ENCODE assay signal across 16 cellular contexts in genomic region chr11:75762885-75763284, GRCh38. TPM values are rescaled to one million over a fixed set of nuclear protein-coding genes. Genes with fewer than 3 reads are reported as not detected.
DNase-seq lines count a peak whose midpoint lies in the region; ATAC-seq and TF ChIP-seq lines count a peak whose summit lies in the region.
"Had no signal": no experiment of that assay in that cellular context is flagged by ENCODE, and none has a peak within 500 bp of the region (broad histone marks: within the 10 kb centered on the region; RNA-seq: fewer than 3 reads in every experiment).

No MANE protein-coding gene starts in this region.

- peaks cover 0 to 1% (median 0%) of the 10 kb centered on the region in 7 donors for H3K9me3 Mint-ChIP-seq in CD14-positive monocyte
- H3K9me3 Mint-ChIP-seq in osteocyte (ENCODE audit: unreplicated experiment), result no peaks in the 10 kb centered on the region
- H3K9me3 Mint-ChIP-seq: activated B cell treated with CpG ODN at 0.5 μM for 24 hours; CD8-positive, alpha-beta memory T cell had no signal

- no peak for DNase-seq in CD14-positive monocyte (ENCODE audit: low spot score)
- peak; percentile 71 for DNase-seq in NOMO-1 treated with DMSO at 0.1 percent for 48 hours (lab: John Stamatoyannopoulos, UW; ENCODE audit: unreplicated experiment)
- peak; percentile 74 for DNase-seq in fibroblast of gingiva (ENCODE audit: low read depth)
- DNase-seq in osteocyte (ENCODE audit: extremely low spot score, unreplicated experiment), result no peak
- no peak for DNase-seq in stimulated activated CD4-positive, alpha-beta T cell treated with anti-CD3 and anti-CD28 coated beads, Interleukin-2, amount 100 ng/mL, for 24 hours
- no peak for DNase-seq in dorsolateral prefrontal cortex
- DNase-seq: activated B cell treated with CpG ODN at 0.5 μM for 24 hours; CD8-positive, alpha-beta memory T cell; cortex of kidney; NCI-H1694 treated with DMSO at 0.1 percent for 48 hours; NCI-H748 treated with DMSO at 0.1 percent for 48 hours; sigmoid colon had no signal

- H3K27ac ChIP-seq in dorsolateral prefrontal cortex, result no peak overlapping the region
- H3K27ac ChIP-seq: foreskin keratinocyte, sigmoid colon had no signal

- H3K4me3 Mint-ChIP-seq in CD14-positive monocyte (peak overlapping the region in 1 of 2 donors; percentile 59), osteocyte (ENCODE audit: unreplicated experiment) (no peak overlapping the region)
- H3K4me3 Mint-ChIP-seq: activated B cell treated with CpG ODN at 0.5 μM for 24 hours; CD8-positive, alpha-beta memory T cell had no signal

- H3K4me1 Mint-ChIP-seq in CD14-positive monocyte, result peaks cover 69% of the 10 kb centered on the region
- no peaks in the 10 kb centered on the region for H3K4me1 Mint-ChIP-seq in osteocyte (ENCODE audit: unreplicated experiment)

- peaks cover 0 to 10% of the 10 kb centered on the region in 2 donors for H3K36me3 Mint-ChIP-seq in CD14-positive monocyte
- H3K36me3 Mint-ChIP-seq in osteocyte (ENCODE audit: unreplicated experiment), result no peaks in the 10 kb centered on the region
- H3K36me3 Mint-ChIP-seq: CD8-positive, alpha-beta memory T cell had no signal

- no peak overlapping the region for H3K4me3 ChIP-seq in dorsolateral prefrontal cortex
- H3K4me3 ChIP-seq: sigmoid colon had no signal

- intact Hi-C loops in CD14-positive monocyte (cut with micrococcal nuclease) (loop anchor here in 1 of 2 donors (5.0 kb wide), 2 partner anchors 41 to 44 kb away; no protein-coding TSS in a partner anchor), dorsolateral prefrontal cortex (cut with DNase I) (no loop called here)

- no peak for TF ChIP-seq CTCF in CD14-positive monocyte (IDR thresholded peaks at IDR 0.05)
- TF ChIP-seq CTCF in osteocyte (IDR thresholded peaks at IDR 0.05), result no peak
- no peak for TF ChIP-seq CTCF in dorsolateral prefrontal cortex (IDR thresholded peaks at IDR 0.05 in 54 of 56, conservative IDR thresholded peaks at IDR 0.05 in 2 of 56; ENCODE audit: low read depth in 1 of 56, partially characterized antibody in 56 of 56)

- peaks cover 2 to 9% (median 4%) of the 10 kb centered on the region in 3 donors for H3K27me3 Mint-ChIP-seq in CD14-positive monocyte (ENCODE audit: low read depth in 3 of 3)
- H3K27me3 Mint-ChIP-seq in osteocyte (ENCODE audit: unreplicated experiment), result peaks cover 21% of the 10 kb centered on the region
- H3K27me3 Mint-ChIP-seq: activated B cell treated with CpG ODN at 0.5 μM for 24 hours had no signal

- ATAC-seq in GM21447 (IDR thresholded peaks at IDR 0.05; ENCODE audit: unreplicated experiment) (no peak), GM18519 (IDR thresholded peaks at IDR 0.05; ENCODE audit: low FRiP score, unreplicated experiment) (no peak)
- ATAC-seq: foreskin keratinocyte, SK-N-SH treated with all-trans-retinoic acid at 6 μM for 48 hours had no signal

- H3K27me3 ChIP-seq in dorsolateral prefrontal cortex, result no peaks in the 10 kb centered on the region

- H3K27ac Mint-ChIP-seq in CD14-positive monocyte (peak overlapping the region; percentile 93 to 98 (median 94)), osteocyte (ENCODE audit: unreplicated experiment) (peak overlapping the region; percentile 15)
- H3K27ac Mint-ChIP-seq: activated B cell treated with CpG ODN at 0.5 μM for 24 hours had no signal

RNA-seq across cellular contexts. Expression of gene DGAT2, which starts 5.7 kb away (rescaled TPM):
- polyA plus RNA-seq in CD14-positive monocyte, result 10 to 100 TPM in 1 of 2 donors, 1 to 10 TPM in 1; 7.0 to 18.4 TPM
- 0.13 TPM in 1 of 2 replicates, not detected in the other for total RNA-seq in osteocyte
- 10 to 100 TPM in 53 of 120 experiments, 1 to 10 TPM in 67; 4.8 to 16.5 (median 9.7) TPM for total RNA-seq in dorsolateral prefrontal cortex
- polyA plus RNA-seq: CD8-positive, alpha-beta memory T cell had no signal

RNA-seq across cellular contexts. Expression of gene MOGAT2, which starts 45.2 kb away (rescaled TPM):
- polyA plus RNA-seq in CD14-positive monocyte, result not detected
- total RNA-seq in osteocyte, result not detected in 2 replicates
- 1 to 10 TPM in 1 of 120 experiments, under 1 TPM in 3, not detected in 116; 0.21 to 1.0 (median 0.61) TPM for total RNA-seq in dorsolateral prefrontal cortex
- total RNA-seq: CD8-positive, alpha-beta memory T cell; foreskin keratinocyte had no signal
- polyA plus RNA-seq: CD8-positive, alpha-beta memory T cell; foreskin keratinocyte had no signal

RNA-seq across cellular contexts. Expression of gene UVRAG, which starts 52.1 kb away (rescaled TPM):
- polyA plus RNA-seq in CD14-positive monocyte, result 10 to 100 TPM; 13.7 to 20.0 TPM
- 20.2 and 24.9 TPM in 2 replicates for total RNA-seq in osteocyte
- total RNA-seq in dorsolateral prefrontal cortex, result 10 to 100 TPM; 29.8 to 76.8 (median 44.7) TPM

Comparison
In these comparisons a context has a peak if more than half of its experiments do, and no peak if none do; other contexts are left out.
1. DNase-seq: peak in NOMO-1 treated with DMSO at 0.1 percent for 48 hours (single experiment) and fibroblast of gingiva (single experiment); none in CD14-positive monocyte (single experiment), osteocyte (single experiment), stimulated activated CD4-positive, alpha-beta T cell treated with anti-CD3 and anti-CD28 coated beads, Interleukin-2, amount 100 ng/mL, for 24 hours (0 of 2) and dorsolateral prefrontal cortex (0 of 10).